32 cellular contexts compared by ENCODE assay signal in genomic region chr7:1257863-1258262, GRCh38. TPM values are rescaled to one million over a fixed set of nuclear protein-coding genes. Genes with fewer than 3 reads are reported as not detected.
"Had no signal": no experiment of that assay in that cellular context is flagged by ENCODE, and none has a peak within 500 bp of the region (broad histone marks: within the 10 kb centered on the region; RNA-seq: fewer than 3 reads in every experiment).

No MANE protein-coding gene starts in this region.

- DNase-seq: activated CD4-positive, alpha-beta memory T cell treated with anti-CD3 and anti-CD28 coated beads for 36 hours; activated CD4-positive, alpha-beta T cell treated with anti-CD3 and anti-CD28 coated beads for 36 hours; activated CD4-positive, alpha-beta T cell treated with anti-CD3 and anti-CD28 coated beads, Interleukin-2, amount 10 ng/mL, durations not matched to agents 24 days and 14 days; activated CD4-positive, CD25-positive, alpha-beta regulatory T cell; activated CD4-positive, CD25-positive, alpha-beta regulatory T cell treated with anti-CD3 and anti-CD28 coated beads, Interleukin-2, amount 50 U/mL, for 72 hours; activated CD8-positive, alpha-beta memory T cell treated with anti-CD3 and anti-CD28 coated beads, Interleukin-2, amount 10 ng/mL, durations not matched to agents 7 days and 5 days; activated CD8-positive, alpha-beta memory T cell treated with anti-CD3 and anti-CD28 coated beads, Interleukin-2, amount 50 U/mL, for 4 hours; activated CD8-positive, alpha-beta T cell treated with anti-CD3 and anti-CD28 coated beads, Interleukin-2, amount 10 ng/mL, durations not matched to agents 7 days and 5 days; activated effector memory CD4-positive, alpha-beta T cell treated with anti-CD3 and anti-CD28 coated beads, Interleukin-2, amount 50 U/mL, for 16 hours; activated naive CD4-positive, alpha-beta T cell treated with anti-CD3 and anti-CD28 coated beads, Interleukin-2, amount 10 ng/mL, durations not matched to agents 7 days and 5 days; activated T-cell treated with anti-CD3 and anti-CD28 coated beads, Interleukin-2, amount 50 U/mL, for 1 hour; activated T-cell treated with anti-CD3 and anti-CD28 coated beads, Interleukin-2, amount 50 U/mL, for 48 hours; amniotic stem cell; anterior cingulate cortex; body of pancreas; central memory CD4-positive, alpha-beta T cell; cerebellar nuclear complex; dorsolateral prefrontal cortex; effector memory CD4-positive, alpha-beta T cell; endodermal cell; erythroblast; foreskin keratinocyte; gastrocnemius medialis; glutamatergic neuron; T-helper 2 cell had no signal

- H3K27ac ChIP-seq: body of pancreas, coronary artery, dorsolateral prefrontal cortex, esophagus muscularis mucosa, foreskin keratinocyte, gastrocnemius medialis had no signal

- H3K9me3 ChIP-seq: body of pancreas, esophagus muscularis mucosa, gastrocnemius medialis had no signal

- ATAC-seq: activated CD4-positive, alpha-beta T cell treated with anti-CD3 and anti-CD28 coated beads for 36 hours; activated CD8-positive, alpha-beta memory T cell treated with anti-CD3 and anti-CD28 coated beads, Interleukin-2, amount 10 ng/mL, durations not matched to agents 7 days and 5 days; activated CD8-positive, alpha-beta T cell treated with anti-CD3 and anti-CD28 coated beads, Interleukin-2, amount 10 ng/mL, durations not matched to agents 7 days and 5 days; body of pancreas; foreskin keratinocyte; gastrocnemius medialis had no signal

- H3K4me3 ChIP-seq: body of pancreas, coronary artery, dorsolateral prefrontal cortex, esophagus muscularis mucosa, gastrocnemius medialis had no signal

- H3K4me1 ChIP-seq: body of pancreas, esophagus muscularis mucosa, foreskin keratinocyte, gastrocnemius medialis had no signal

- H3K36me3 ChIP-seq: esophagus muscularis mucosa, gastrocnemius medialis had no signal

RNA-seq across cellular contexts. Expression of gene UNCX, which starts 25.2 kb away (rescaled TPM):
- total RNA-seq: activated CD4-positive, alpha-beta memory T cell treated with anti-CD3 and anti-CD28 coated beads for 36 hours; activated CD4-positive, alpha-beta T cell treated with anti-CD3 and anti-CD28 coated beads for 36 hours; activated CD4-positive, alpha-beta T cell treated with anti-CD3 and anti-CD28 coated beads, Interleukin-2, amount 10 ng/mL, durations not matched to agents 24 days and 14 days; activated CD8-positive, alpha-beta memory T cell treated with anti-CD3 and anti-CD28 coated beads for 36 hours; activated CD8-positive, alpha-beta memory T cell treated with anti-CD3 and anti-CD28 coated beads, Interleukin-2, amount 10 ng/mL, durations not matched to agents 7 days and 5 days; activated CD8-positive, alpha-beta T cell treated with anti-CD3 and anti-CD28 coated beads, Interleukin-2, amount 10 ng/mL, durations not matched to agents 7 days and 5 days; activated T-helper 1 cell treated with anti-CD3 and anti-CD28 coated beads, Interleukin-12 subunit alpha, Interleukin-12 subunit beta, Interleukin-2, Interleukin-4 antibody, amounts not matched to agents 30 ng/mL and 10 ng/mL and 1 ng/mL, durations not matched to agents 14 hours and 24 hours and 36 hours; activated T-helper 2 cell treated with anti-CD3 and anti-CD28 coated beads, Interferon-gamma antibody, Interleukin-2, Interleukin-4, amounts not matched to agents 10 μg/mL and 5 μg/mL and 100 μg/mL, durations not matched to agents 14 hours and 24 hours and 36 hours; body of pancreas; dorsolateral prefrontal cortex; esophagus muscularis mucosa; foreskin keratinocyte; gastrocnemius medialis; T-helper 1 cell treated with Interleukin-12 subunit alpha and Interleukin-12 subunit beta and Interleukin-4 antibody, amounts not matched to agents 30 ng/mL and 1 ng/mL, for 36 hours had no signal
- polyA plus RNA-seq: adipose tissue, foreskin keratinocyte had no signal
